Comparison of ENCODE assay signal across 18 cellular contexts in genomic region chr13:51303063-51303552, GRCh38. TPM values are rescaled to one million over a fixed set of nuclear protein-coding genes. Genes with fewer than 3 reads are reported as not detected.
"Had no signal": no experiment of that assay in that cellular context is flagged by ENCODE, and none has a peak within 500 bp of the region (broad histone marks: within the 10 kb centered on the region; RNA-seq: fewer than 3 reads in every experiment).

No MANE protein-coding gene starts in this region.

- H3K27ac ChIP-seq: body of pancreas, parathyroid adenoma, thoracic aorta had no signal

- DNase-seq: activated CD8-positive, alpha-beta memory T cell treated with anti-CD3 and anti-CD28 coated beads, Interleukin-2, amount 10 ng/mL, durations not matched to agents 7 days and 5 days; activated effector memory CD4-positive, alpha-beta T cell treated with Interleukin-2 at 50 U/mL for 16 hours; activated T-cell treated with anti-CD3 and anti-CD28 coated beads, Interleukin-2, amount 50 U/mL, for 24 hours; amniotic stem cell; body of pancreas; kidney glomerular epithelial cell; stimulated activated CD4-positive, alpha-beta T cell treated with anti-CD3 and anti-CD28 coated beads, Interleukin-4, amount 100 ng/mL, for 4 hours; stimulated activated naive CD8-positive, alpha-beta T cell treated with anti-CD3 and anti-CD28 coated beads, Interleukin-15, amount 100 ng/mL, for 72 hours had no signal

- ATAC-seq: activated CD4-positive, CD25-positive, alpha-beta regulatory T cell treated with anti-CD3 and anti-CD28 coated beads, Interleukin-2, amount 50 U/mL, for 24 hours; activated CD8-positive, alpha-beta memory T cell treated with anti-CD3 and anti-CD28 coated beads, Interleukin-2, amount 10 ng/mL, durations not matched to agents 7 days and 5 days; activated naive CD4-positive, alpha-beta T cell treated with anti-CD3 and anti-CD28 coated beads, Interleukin-2, amount 50 U/mL, for 72 hours; body of pancreas; stimulated activated naive CD8-positive, alpha-beta T cell treated with anti-CD3 and anti-CD28 coated beads, Interleukin-15, amount 100 ng/mL, for 72 hours had no signal

- H3K9ac ChIP-seq: parathyroid adenoma had no signal

- H3K79me2 ChIP-seq: parathyroid adenoma had no signal

- H3K4me3 Mint-ChIP-seq: activated CD8-positive, alpha-beta memory T cell treated with anti-CD3 and anti-CD28 coated beads, Interleukin-2, amount 10 ng/mL, durations not matched to agents 7 days and 5 days; activated T-cell treated with anti-CD3 and anti-CD28 coated beads, Interleukin-2, amount 50 U/mL, for 24 hours; central memory CD8-positive, alpha-beta T cell; stimulated activated naive CD8-positive, alpha-beta T cell treated with anti-CD3 and anti-CD28 coated beads, Interleukin-15, amount 100 ng/mL, for 72 hours had no signal

- H3K9me3 Mint-ChIP-seq: activated naive CD4-positive, alpha-beta T cell treated with anti-CD3 and anti-CD28 coated beads, Interleukin-2, amount 50 U/mL, for 72 hours; activated T-cell treated with anti-CD3 and anti-CD28 coated beads, Interleukin-2, amount 50 U/mL, for 24 hours; central memory CD8-positive, alpha-beta T cell; stimulated activated naive CD8-positive, alpha-beta T cell treated with anti-CD3 and anti-CD28 coated beads, Interleukin-15, amount 100 ng/mL, for 72 hours had no signal

- H3K27me3 ChIP-seq: body of pancreas had no signal

- H3K4me1 ChIP-seq: body of pancreas, parathyroid adenoma had no signal

- H3K36me3 ChIP-seq: thoracic aorta had no signal

- H3K27me3 Mint-ChIP-seq: activated CD8-positive, alpha-beta memory T cell treated with anti-CD3 and anti-CD28 coated beads, Interleukin-2, amount 10 ng/mL, durations not matched to agents 7 days and 5 days; stimulated activated naive CD8-positive, alpha-beta T cell treated with anti-CD3 and anti-CD28 coated beads, Interleukin-15, amount 100 ng/mL, for 72 hours had no signal

- H3K36me3 Mint-ChIP-seq: activated CD8-positive, alpha-beta memory T cell treated with anti-CD3 and anti-CD28 coated beads, Interleukin-2, amount 10 ng/mL, durations not matched to agents 7 days and 5 days; activated naive CD4-positive, alpha-beta T cell treated with anti-CD3 and anti-CD28 coated beads, Interleukin-2, amount 50 U/mL, for 72 hours had no signal

- H2AFZ ChIP-seq: parathyroid adenoma had no signal

- H3K9me3 ChIP-seq: body of pancreas, thoracic aorta had no signal

- H3K27ac Mint-ChIP-seq: activated CD8-positive, alpha-beta memory T cell treated with anti-CD3 and anti-CD28 coated beads, Interleukin-2, amount 10 ng/mL, durations not matched to agents 7 days and 5 days; activated naive CD4-positive, alpha-beta T cell treated with anti-CD3 and anti-CD28 coated beads, Interleukin-2, amount 50 U/mL, for 72 hours; activated T-cell treated with anti-CD3 and anti-CD28 coated beads, Interleukin-2, amount 50 U/mL, for 24 hours; stimulated activated naive CD8-positive, alpha-beta T cell treated with anti-CD3 and anti-CD28 coated beads, Interleukin-15, amount 100 ng/mL, for 72 hours had no signal

- H3K4me3 ChIP-seq: body of pancreas, thoracic aorta had no signal

- H3K4me1 Mint-ChIP-seq: activated CD8-positive, alpha-beta memory T cell treated with anti-CD3 and anti-CD28 coated beads, Interleukin-2, amount 10 ng/mL, durations not matched to agents 7 days and 5 days; central memory CD8-positive, alpha-beta T cell; stimulated activated naive CD8-positive, alpha-beta T cell treated with anti-CD3 and anti-CD28 coated beads, Interleukin-15, amount 100 ng/mL, for 72 hours had no signal

RNA-seq across cellular contexts. Expression of gene SERPINE3, which starts 36.4 kb away (rescaled TPM):
- total RNA-seq: activated CD8-positive, alpha-beta memory T cell treated with anti-CD3 and anti-CD28 coated beads, Interleukin-2, amount 10 ng/mL, durations not matched to agents 7 days and 5 days; activated naive CD4-positive, alpha-beta T cell treated with anti-CD3 and anti-CD28 coated beads, Interleukin-2, amount 50 U/mL, for 72 hours; body of pancreas; mesenteric fat pad; renal cortical epithelial cell; skeletal muscle tissue; T-helper 2 cell treated with Interferon-gamma antibody and Interleukin-4, amounts not matched to agents 100 ng/mL and 5 ng/mL, for 36 hours had no signal
- polyA plus RNA-seq: esophagus had no signal
